27 cellular contexts compared by ENCODE assay signal in the genomic region with DNA sequence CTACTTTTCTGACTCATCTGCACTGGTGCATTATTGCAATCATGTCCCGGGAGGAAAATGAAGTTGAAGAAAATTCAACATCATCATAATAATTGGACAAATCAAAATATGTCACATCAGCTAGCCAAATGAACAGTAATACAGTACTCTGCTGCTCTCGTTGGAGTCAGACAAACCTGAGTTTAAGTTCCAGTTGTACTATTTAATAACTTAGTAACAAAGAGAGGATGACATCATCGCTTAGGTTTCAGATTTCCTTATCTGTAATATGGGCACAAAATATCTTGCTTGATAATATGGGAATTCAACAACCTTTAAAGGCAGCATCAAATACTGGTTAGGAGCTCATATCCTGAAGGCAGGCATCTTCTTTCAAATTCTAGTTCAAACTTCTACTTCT.
"Had no signal": no experiment of that assay in that cellular context is flagged by ENCODE, and none has a peak within 500 bp of the region (broad histone marks: within the 10 kb centered on the region; RNA-seq: fewer than 3 reads in every experiment).

No MANE protein-coding gene starts in this region.

- H3K4me1 ChIP-seq: left ventricle myocardium inferior, psoas muscle, right atrium auricular region, upper lobe of left lung had no signal

- H3K4me2 ChIP-seq: hepatocyte had no signal

- DNase-seq: activated CD4-positive, alpha-beta memory T cell treated with anti-CD3 and anti-CD28 coated beads, Interleukin-2, amount 10 ng/mL, durations not matched to agents 7 days and 5 days; activated CD4-positive, alpha-beta T cell treated with anti-CD3 and anti-CD28 coated beads, Interleukin-2, amount 10 ng/mL, durations not matched to agents 24 days and 14 days; activated gamma-delta T cell; activated naive CD4-positive, alpha-beta T cell treated with anti-CD3 and anti-CD28 coated beads, Interleukin-2, amount 50 U/mL, for 16 hours; activated naive CD8-positive, alpha-beta T cell treated with anti-CD3 and anti-CD28 coated beads, Interleukin-2, amount 50 U/mL, for 24 hours; activated T-cell treated with anti-CD3 and anti-CD28 coated beads for 4 hours; aorta; foreskin melanocyte; glutamatergic neuron; immature natural killer cell; kidney glomerular epithelial cell; left ventricle myocardium inferior; midbrain; pancreas; psoas muscle; stimulated activated CD4-positive, alpha-beta T cell treated with anti-CD3 and anti-CD28 coated beads, Interleukin-12 subunit alpha, Interleukin-12 subunit beta, amount 100 ng/mL, for 4 hours; stimulated activated CD4-positive, alpha-beta T cell treated with anti-CD3 and anti-CD28 coated beads, Interleukin-4, amount 100 ng/mL, for 4 hours; stimulated activated naive CD8-positive, alpha-beta T cell treated with anti-CD3 and anti-CD28 coated beads, Interleukin-15, Interleukin-2, amounts not matched to agents 100 U/mL and 50 U/mL, for 24 hours; upper lobe of left lung had no signal

- H3K9me3 Mint-ChIP-seq: activated CD4-positive, alpha-beta memory T cell treated with anti-CD3 and anti-CD28 coated beads, Interleukin-2, amount 10 ng/mL, durations not matched to agents 7 days and 5 days; activated CD4-positive, alpha-beta T cell treated with anti-CD3 and anti-CD28 coated beads, Interleukin-2, amount 10 ng/mL, durations not matched to agents 24 days and 14 days; activated naive CD8-positive, alpha-beta T cell treated with anti-CD3 and anti-CD28 coated beads, Interleukin-2, amount 50 U/mL, for 24 hours; activated T-helper 1 cell treated with anti-CD3 and anti-CD28 coated beads, Interleukin-12 subunit alpha, Interleukin-12 subunit beta, Interleukin-2, Interleukin-4 antibody, amounts not matched to agents 30 ng/mL and 10 ng/mL and 1 ng/mL, durations not matched to agents 14 hours and 24 hours and 36 hours had no signal

- H3K36me3 Mint-ChIP-seq: immature natural killer cell had no signal

- H3K27ac ChIP-seq: coronary artery, epithelial cell of prostate, hepatocyte, left ventricle myocardium inferior, pancreas, psoas muscle, right atrium auricular region, upper lobe of left lung, VCaP had no signal

- H3K4me3 ChIP-seq: coronary artery, hepatocyte, left ventricle myocardium inferior, pancreas, psoas muscle, right atrium auricular region, upper lobe of left lung had no signal

- H3K9me3 ChIP-seq: pancreas, psoas muscle, upper lobe of left lung had no signal

- H2AFZ ChIP-seq: hepatocyte had no signal

- H3K36me3 ChIP-seq: left ventricle myocardium inferior, pancreas, right atrium auricular region, upper lobe of left lung had no signal

- H3K79me2 ChIP-seq: hepatocyte had no signal

- H3K27me3 ChIP-seq: hepatocyte, pancreas, right atrium auricular region, upper lobe of left lung had no signal

- ATAC-seq: activated CD4-positive, CD25-positive, alpha-beta regulatory T cell treated with anti-CD3 and anti-CD28 coated beads, Interleukin-2, amount 50 U/mL, for 24 hours; activated naive CD8-positive, alpha-beta T cell treated with anti-CD3 and anti-CD28 coated beads, Interleukin-2, amount 50 U/mL, for 24 hours; natural killer cell treated with Interleukin-12 subunit alpha and Interleukin-12 subunit beta and Interleukin-15 and Interleukin-18, amount 100 ng/mL, for 72 hours; pancreas; psoas muscle; stimulated activated naive CD8-positive, alpha-beta T cell treated with anti-CD3 and anti-CD28 coated beads, Interleukin-15, Interleukin-2, amounts not matched to agents 100 U/mL and 50 U/mL, for 24 hours had no signal

- H3K27ac Mint-ChIP-seq: activated CD4-positive, alpha-beta memory T cell treated with anti-CD3 and anti-CD28 coated beads, Interleukin-2, amount 10 ng/mL, durations not matched to agents 7 days and 5 days; activated CD4-positive, alpha-beta T cell treated with anti-CD3 and anti-CD28 coated beads, Interleukin-2, amount 10 ng/mL, durations not matched to agents 24 days and 14 days; activated naive CD8-positive, alpha-beta T cell treated with anti-CD3 and anti-CD28 coated beads, Interleukin-2, amount 50 U/mL, for 24 hours; activated T-helper 1 cell treated with anti-CD3 and anti-CD28 coated beads, Interleukin-12 subunit alpha, Interleukin-12 subunit beta, Interleukin-2, Interleukin-4 antibody, amounts not matched to agents 30 ng/mL and 10 ng/mL and 1 ng/mL, durations not matched to agents 14 hours and 24 hours and 36 hours; natural killer cell treated with Interleukin-12 subunit alpha and Interleukin-12 subunit beta and Interleukin-15 and Interleukin-18, amount 100 ng/mL, for 72 hours had no signal

- H3K27me3 Mint-ChIP-seq: activated CD4-positive, alpha-beta memory T cell treated with anti-CD3 and anti-CD28 coated beads, Interleukin-2, amount 10 ng/mL, durations not matched to agents 7 days and 5 days; activated CD4-positive, alpha-beta T cell treated with anti-CD3 and anti-CD28 coated beads, Interleukin-2, amount 10 ng/mL, durations not matched to agents 24 days and 14 days; activated naive CD8-positive, alpha-beta T cell treated with anti-CD3 and anti-CD28 coated beads, Interleukin-2, amount 50 U/mL, for 24 hours; natural killer cell treated with Interleukin-12 subunit alpha and Interleukin-12 subunit beta and Interleukin-15 and Interleukin-18, amount 100 ng/mL, for 72 hours had no signal

- H3K4me1 Mint-ChIP-seq: activated CD4-positive, alpha-beta memory T cell treated with anti-CD3 and anti-CD28 coated beads, Interleukin-2, amount 10 ng/mL, durations not matched to agents 7 days and 5 days; activated CD4-positive, alpha-beta T cell treated with anti-CD3 and anti-CD28 coated beads, Interleukin-2, amount 10 ng/mL, durations not matched to agents 24 days and 14 days; immature natural killer cell had no signal

- H3K4me3 Mint-ChIP-seq: activated CD4-positive, alpha-beta memory T cell treated with anti-CD3 and anti-CD28 coated beads, Interleukin-2, amount 10 ng/mL, durations not matched to agents 7 days and 5 days; activated CD4-positive, alpha-beta T cell treated with anti-CD3 and anti-CD28 coated beads, Interleukin-2, amount 10 ng/mL, durations not matched to agents 24 days and 14 days; activated naive CD8-positive, alpha-beta T cell treated with anti-CD3 and anti-CD28 coated beads, Interleukin-2, amount 50 U/mL, for 24 hours; activated T-helper 1 cell treated with anti-CD3 and anti-CD28 coated beads, Interleukin-12 subunit alpha, Interleukin-12 subunit beta, Interleukin-2, Interleukin-4 antibody, amounts not matched to agents 30 ng/mL and 10 ng/mL and 1 ng/mL, durations not matched to agents 14 hours and 24 hours and 36 hours; immature natural killer cell; natural killer cell treated with Interleukin-12 subunit alpha and Interleukin-12 subunit beta and Interleukin-15 and Interleukin-18, amount 100 ng/mL, for 72 hours had no signal
